Comparison of ENCODE assay signal across 2 cellular contexts in the genomic region with DNA sequence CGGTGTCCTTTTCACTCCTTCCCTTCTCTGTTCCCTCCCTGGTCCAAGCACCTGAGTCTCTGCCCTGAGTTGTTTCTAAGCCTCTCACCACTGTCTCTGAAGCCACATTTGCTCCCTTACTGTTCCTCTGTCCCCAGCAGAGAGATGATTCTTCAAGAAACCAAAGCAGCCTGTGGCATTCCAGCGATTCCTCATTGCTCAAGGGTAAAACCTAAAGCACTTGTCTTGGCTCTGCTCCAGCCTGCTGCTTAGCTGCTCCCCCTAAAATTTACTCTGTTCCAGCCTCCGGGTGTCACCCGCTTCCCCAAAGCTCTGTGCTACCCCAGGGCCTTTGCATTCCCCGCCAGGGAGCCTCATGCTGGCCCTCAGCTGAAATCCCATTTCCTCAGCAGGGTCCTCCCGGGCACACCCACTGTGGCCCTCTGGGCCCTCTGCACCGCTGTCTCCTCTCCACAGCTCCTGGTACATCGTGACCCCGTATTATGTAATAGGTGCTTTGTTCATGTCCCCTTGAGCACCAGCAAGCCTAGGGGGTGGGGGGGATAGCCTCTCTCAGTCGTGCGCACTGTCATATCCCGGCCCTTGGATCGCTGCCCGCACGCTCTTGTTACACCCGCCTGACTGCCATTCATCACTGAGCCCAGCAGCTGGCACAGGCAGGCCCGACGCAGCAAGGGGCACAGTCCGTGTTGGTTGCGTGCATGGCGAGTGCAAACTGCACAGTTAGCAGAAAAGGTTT.
TF ChIP-seq lines count a peak whose summit lies in the region.

No MANE protein-coding gene starts in this region.

TF ChIP-seq in IMR-90, 13 proteins besides CTCF, POLR2A, EP300 and RAD21:
- no peak for TF ChIP-seq SMC3 (IDR thresholded peaks at IDR 0.05; ENCODE audit: low read depth, low read length)
- TF ChIP-seq RCOR1 (IDR thresholded peaks at IDR 0.05; ENCODE audit: insufficient replicate concordance, low read length): no peak
- TF ChIP-seq MAZ (IDR thresholded peaks at IDR 0.05; ENCODE audit: borderline replicate concordance, low read depth, low read length): no peak
- no peak for TF ChIP-seq RFX5 (IDR thresholded peaks at IDR 0.05; ENCODE audit: low read depth, low read length)
- TF ChIP-seq MAFK (IDR thresholded peaks at IDR 0.05; ENCODE audit: low read depth, low read length): no peak
- no peak for TF ChIP-seq FOS (IDR thresholded peaks at IDR 0.05; ENCODE audit: low read depth, low read length)
- TF ChIP-seq, protein P1, sequence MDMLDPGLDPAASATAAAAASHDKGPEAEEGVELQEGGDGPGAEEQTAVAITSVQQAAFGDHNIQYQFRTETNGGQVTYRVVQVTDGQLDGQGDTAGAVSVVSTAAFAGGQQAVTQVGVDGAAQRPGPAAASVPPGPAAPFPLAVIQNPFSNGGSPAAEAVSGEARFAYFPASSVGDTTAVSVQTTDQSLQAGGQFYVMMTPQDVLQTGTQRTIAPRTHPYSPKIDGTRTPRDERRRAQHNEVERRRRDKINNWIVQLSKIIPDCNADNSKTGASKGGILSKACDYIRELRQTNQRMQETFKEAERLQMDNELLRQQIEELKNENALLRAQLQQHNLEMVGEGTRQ (IDR thresholded peaks at IDR 0.05; ENCODE audit: low read depth, low read length): no peak
- no peak for TF ChIP-seq BHLHE40 (IDR thresholded peaks at IDR 0.05; ENCODE audit: low read depth, low read length)
- no peak for TF ChIP-seq MXI1 (IDR thresholded peaks at IDR 0.05; ENCODE audit: borderline replicate concordance, low read depth, low read length)
- no peak for TF ChIP-seq CHD1 (IDR thresholded peaks at IDR 0.05; ENCODE audit: low read depth, low read length)
- no peak for TF ChIP-seq CEBPB (IDR thresholded peaks at IDR 0.05; ENCODE audit: low read depth, low read length)
- no peak for TF ChIP-seq NFE2L2 (IDR thresholded peaks at IDR 0.05; ENCODE audit: low read depth, low read length)
- TF ChIP-seq, protein P2, sequence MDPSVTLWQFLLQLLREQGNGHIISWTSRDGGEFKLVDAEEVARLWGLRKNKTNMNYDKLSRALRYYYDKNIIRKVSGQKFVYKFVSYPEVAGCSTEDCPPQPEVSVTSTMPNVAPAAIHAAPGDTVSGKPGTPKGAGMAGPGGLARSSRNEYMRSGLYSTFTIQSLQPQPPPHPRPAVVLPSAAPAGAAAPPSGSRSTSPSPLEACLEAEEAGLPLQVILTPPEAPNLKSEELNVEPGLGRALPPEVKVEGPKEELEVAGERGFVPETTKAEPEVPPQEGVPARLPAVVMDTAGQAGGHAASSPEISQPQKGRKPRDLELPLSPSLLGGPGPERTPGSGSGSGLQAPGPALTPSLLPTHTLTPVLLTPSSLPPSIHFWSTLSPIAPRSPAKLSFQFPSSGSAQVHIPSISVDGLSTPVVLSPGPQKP (IDR thresholded peaks at IDR 0.05; ENCODE audit: borderline replicate concordance, low read depth, low read length): no peak

TF ChIP-seq in K562, 482 proteins besides CTCF, POLR2A, EP300 and RAD21:
- TF ChIP-seq POLR2G (IDR thresholded peaks at IDR 0.05; ENCODE audit: low read depth, low read length) (0 out of 2 replicates have a peak, but pooled peaks have one; percentile 24), HNRNPH1 (optimal IDR thresholded peaks at IDR 0.05; ENCODE audit: low read depth, low read length) (no peak), ZNF316 (IDR thresholded peaks at IDR 0.05) (peak; percentile 28; the same call in 1 of the 2 replicates), C11orf30 (IDR thresholded peaks at IDR 0.05; ENCODE audit: low read depth) (peak; percentile 27; the same call in 1 of the 2 replicates)
- TF ChIP-seq, protein P3, sequence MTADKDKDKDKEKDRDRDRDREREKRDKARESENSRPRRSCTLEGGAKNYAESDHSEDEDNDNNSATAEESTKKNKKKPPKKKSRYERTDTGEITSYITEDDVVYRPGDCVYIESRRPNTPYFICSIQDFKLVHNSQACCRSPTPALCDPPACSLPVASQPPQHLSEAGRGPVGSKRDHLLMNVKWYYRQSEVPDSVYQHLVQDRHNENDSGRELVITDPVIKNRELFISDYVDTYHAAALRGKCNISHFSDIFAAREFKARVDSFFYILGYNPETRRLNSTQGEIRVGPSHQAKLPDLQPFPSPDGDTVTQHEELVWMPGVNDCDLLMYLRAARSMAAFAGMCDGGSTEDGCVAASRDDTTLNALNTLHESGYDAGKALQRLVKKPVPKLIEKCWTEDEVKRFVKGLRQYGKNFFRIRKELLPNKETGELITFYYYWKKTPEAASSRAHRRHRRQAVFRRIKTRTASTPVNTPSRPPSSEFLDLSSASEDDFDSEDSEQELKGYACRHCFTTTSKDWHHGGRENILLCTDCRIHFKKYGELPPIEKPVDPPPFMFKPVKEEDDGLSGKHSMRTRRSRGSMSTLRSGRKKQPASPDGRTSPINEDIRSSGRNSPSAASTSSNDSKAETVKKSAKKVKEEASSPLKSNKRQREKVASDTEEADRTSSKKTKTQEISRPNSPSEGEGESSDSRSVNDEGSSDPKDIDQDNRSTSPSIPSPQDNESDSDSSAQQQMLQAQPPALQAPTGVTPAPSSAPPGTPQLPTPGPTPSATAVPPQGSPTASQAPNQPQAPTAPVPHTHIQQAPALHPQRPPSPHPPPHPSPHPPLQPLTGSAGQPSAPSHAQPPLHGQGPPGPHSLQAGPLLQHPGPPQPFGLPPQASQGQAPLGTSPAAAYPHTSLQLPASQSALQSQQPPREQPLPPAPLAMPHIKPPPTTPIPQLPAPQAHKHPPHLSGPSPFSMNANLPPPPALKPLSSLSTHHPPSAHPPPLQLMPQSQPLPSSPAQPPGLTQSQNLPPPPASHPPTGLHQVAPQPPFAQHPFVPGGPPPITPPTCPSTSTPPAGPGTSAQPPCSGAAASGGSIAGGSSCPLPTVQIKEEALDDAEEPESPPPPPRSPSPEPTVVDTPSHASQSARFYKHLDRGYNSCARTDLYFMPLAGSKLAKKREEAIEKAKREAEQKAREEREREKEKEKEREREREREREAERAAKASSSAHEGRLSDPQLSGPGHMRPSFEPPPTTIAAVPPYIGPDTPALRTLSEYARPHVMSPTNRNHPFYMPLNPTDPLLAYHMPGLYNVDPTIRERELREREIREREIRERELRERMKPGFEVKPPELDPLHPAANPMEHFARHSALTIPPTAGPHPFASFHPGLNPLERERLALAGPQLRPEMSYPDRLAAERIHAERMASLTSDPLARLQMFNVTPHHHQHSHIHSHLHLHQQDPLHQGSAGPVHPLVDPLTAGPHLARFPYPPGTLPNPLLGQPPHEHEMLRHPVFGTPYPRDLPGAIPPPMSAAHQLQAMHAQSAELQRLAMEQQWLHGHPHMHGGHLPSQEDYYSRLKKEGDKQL (CRISPR knock-in tag; IDR thresholded peaks at IDR 0.05; ENCODE audit: borderline replicate concordance): no peak
